Comparison of ENCODE assay signal across 8 cellular contexts in genomic region chr6:28218312-28219248, GRCh38. TPM values are rescaled to one million over a fixed set of nuclear protein-coding genes. Genes with fewer than 3 reads are reported as not detected.
DNase-seq lines count a peak whose midpoint lies in the region; ATAC-seq, FAIRE-seq and TF ChIP-seq lines count a peak whose summit lies in the region.

No MANE protein-coding gene starts in this region.

- CTCF ChIA-PET in activated CD8-positive, alpha-beta T cell treated with anti-CD3 and anti-CD28 coated beads for 36 hours (lab: Charles Lee) = no interaction called here

- no peak for TF ChIP-seq CTCF in activated CD8-positive, alpha-beta T cell treated with anti-CD3 and anti-CD28 coated beads for 36 hours (IDR thresholded peaks at IDR 0.05)
- TF ChIP-seq CTCF in foreskin fibroblast (IDR thresholded peaks at IDR 0.05; ENCODE audit: low read depth, low read length) = no peak

- H3K4me3 Mint-ChIP-seq in activated CD8-positive, alpha-beta T cell treated with anti-CD3 and anti-CD28 coated beads for 36 hours = peak overlapping the region; percentile 74
- H3K4me3 Mint-ChIP-seq in natural killer cell treated with Interleukin-12 subunit alpha and Interleukin-12 subunit beta and Interleukin-15 and Interleukin-18, amount 100 ng/mL, for 72 hours = peak overlapping the region; percentile 81

- H3K4me1 ChIP-seq in ACC112 (ENCODE audit: control insufficient read depth, insufficient read depth, low read length, unreplicated experiment) = no peaks in the 10 kb centered on the region

- no peaks in the 10 kb centered on the region for H3K36me3 ChIP-seq in ACC112 (ENCODE audit: insufficient read depth, low read length)

- peaks cover 6% of the 10 kb centered on the region for H3K4me1 Mint-ChIP-seq in activated CD8-positive, alpha-beta T cell treated with anti-CD3 and anti-CD28 coated beads for 36 hours (ENCODE audit: low read depth)
- peaks cover 0 to 3% of the 10 kb centered on the region in 2 donors for H3K4me1 Mint-ChIP-seq in natural killer cell treated with Interleukin-12 subunit alpha and Interleukin-12 subunit beta and Interleukin-15 and Interleukin-18, amount 100 ng/mL, for 72 hours (ENCODE audit: low read depth in 2 of 2)

- POLR2A ChIA-PET in activated CD8-positive, alpha-beta T cell treated with anti-CD3 and anti-CD28 coated beads for 36 hours (lab: Charles Lee) = interaction anchor here (0.6 to 1.9 kb wide), 7 partner anchors 9 to 169 kb away, joined by 3 to 5 read pairs (median 3); partner anchors contain the start of genes ZKSCAN4 and ZKSCAN8

- peaks cover 74% of the 10 kb centered on the region for H3K27me3 Mint-ChIP-seq in activated CD8-positive, alpha-beta T cell treated with anti-CD3 and anti-CD28 coated beads for 36 hours
- peaks cover 33 to 43% of the 10 kb centered on the region in 2 donors for H3K27me3 Mint-ChIP-seq in natural killer cell treated with Interleukin-12 subunit alpha and Interleukin-12 subunit beta and Interleukin-15 and Interleukin-18, amount 100 ng/mL, for 72 hours

- H3K27me3 ChIP-seq in ACC112 (ENCODE audit: insufficient read depth, low read length) = peaks cover 14% of the 10 kb centered on the region; the same call in 1 of the 2 replicates

- peaks cover 2% of the 10 kb centered on the region for H3K9me3 Mint-ChIP-seq in activated CD8-positive, alpha-beta T cell treated with anti-CD3 and anti-CD28 coated beads for 36 hours
- no peaks in the 10 kb centered on the region for H3K9me3 Mint-ChIP-seq in natural killer cell treated with Interleukin-12 subunit alpha and Interleukin-12 subunit beta and Interleukin-15 and Interleukin-18, amount 100 ng/mL, for 72 hours

- H3K27ac ChIP-seq in ACC112 (ENCODE audit: low read depth, low read length) = no peak overlapping the region

- peak overlapping the region; percentile 71 for H3K4me3 ChIP-seq in ACC112 (ENCODE audit: low read depth, low read length)
- peak overlapping the region; percentile 37 to 60 for H3K4me3 ChIP-seq in foreskin fibroblast (ENCODE audit: low read depth in 1 of 2, low read length in 2 of 2)

- FAIRE-seq in urothelium cell line (lab: Jason Lieb, UNC) = no peak

- peak; percentile 79 for ATAC-seq in HG02678 (IDR thresholded peaks at IDR 0.05; ENCODE audit: unreplicated experiment)
- peak; percentile 77 for ATAC-seq in activated CD8-positive, alpha-beta T cell treated with anti-CD3 and anti-CD28 coated beads for 36 hours
- peak; percentile 87 to 90 for ATAC-seq in natural killer cell treated with Interleukin-12 subunit alpha and Interleukin-12 subunit beta and Interleukin-15 and Interleukin-18, amount 100 ng/mL, for 72 hours

- intact Hi-C loops in activated CD8-positive, alpha-beta T cell treated with anti-CD3 and anti-CD28 coated beads for 36 hours (cut with micrococcal nuclease) = no loop called here

- H3K36me3 Mint-ChIP-seq in activated CD8-positive, alpha-beta T cell treated with anti-CD3 and anti-CD28 coated beads for 36 hours (ENCODE audit: low read depth) = no peaks in the 10 kb centered on the region
- H3K36me3 Mint-ChIP-seq in natural killer cell treated with Interleukin-12 subunit alpha and Interleukin-12 subunit beta and Interleukin-15 and Interleukin-18, amount 100 ng/mL, for 72 hours = peaks cover 5% of the 10 kb centered on the region

- no peaks in the 10 kb centered on the region for H3K79me2 ChIP-seq in ACC112 (ENCODE audit: control insufficient read depth, insufficient read depth, low read length, unreplicated experiment)

- DNase-seq in GM03348 (ENCODE audit: low spot score) (peak; percentile 92), NCI-H2171 treated with DMSO at 0.1 percent for 48 hours (lab: John Stamatoyannopoulos, UW) (peak; percentile 27), foreskin fibroblast (peak; percentile 42 to 81), urothelium cell line (ENCODE audit: low spot score) (peak; percentile 88)
- DNase-seq in activated CD8-positive, alpha-beta T cell treated with anti-CD3 and anti-CD28 coated beads for 36 hours = peak; percentile 50
- peak; percentile 71 for DNase-seq in natural killer cell treated with Interleukin-12 subunit alpha and Interleukin-12 subunit beta and Interleukin-15 and Interleukin-18, amount 100 ng/mL, for 72 hours (ENCODE audit: low spot score)

- H3K27ac Mint-ChIP-seq in activated CD8-positive, alpha-beta T cell treated with anti-CD3 and anti-CD28 coated beads for 36 hours = no peak overlapping the region
- H3K27ac Mint-ChIP-seq in natural killer cell treated with Interleukin-12 subunit alpha and Interleukin-12 subunit beta and Interleukin-15 and Interleukin-18, amount 100 ng/mL, for 72 hours = peak overlapping the region; percentile 33 to 37

- H2AFZ ChIP-seq in ACC112 (ENCODE audit: low read length, unreplicated experiment) = peak overlapping the region; percentile 95

RNA-seq across cellular contexts. Expression of gene ZSCAN9, which starts 6.5 kb away (rescaled TPM):
- total RNA-seq in activated CD8-positive, alpha-beta T cell treated with anti-CD3 and anti-CD28 coated beads for 36 hours = 1 to 10 TPM; 2.5 to 3.0 TPM
- total RNA-seq in natural killer cell treated with Interleukin-12 subunit alpha and Interleukin-12 subunit beta and Interleukin-15 and Interleukin-18, amount 100 ng/mL, for 72 hours = 10 to 100 TPM; 12.6 to 13.1 TPM

RNA-seq across cellular contexts. Expression of gene ZKSCAN4, which starts 33.5 kb away (rescaled TPM):
- 1 to 10 TPM; 3.5 to 3.6 TPM for total RNA-seq in activated CD8-positive, alpha-beta T cell treated with anti-CD3 and anti-CD28 coated beads for 36 hours
- 1 to 10 TPM; 3.3 to 4.7 TPM for total RNA-seq in natural killer cell treated with Interleukin-12 subunit alpha and Interleukin-12 subunit beta and Interleukin-15 and Interleukin-18, amount 100 ng/mL, for 72 hours

RNA-seq across cellular contexts. Expression of gene NKAPL, which starts 40.5 kb away (rescaled TPM):
- total RNA-seq in activated CD8-positive, alpha-beta T cell treated with anti-CD3 and anti-CD28 coated beads for 36 hours = not detected
- under 1 TPM in 1 of 2 donors, not detected in 1; 0.45 TPM for total RNA-seq in natural killer cell treated with Interleukin-12 subunit alpha and Interleukin-12 subunit beta and Interleukin-15 and Interleukin-18, amount 100 ng/mL, for 72 hours

RNA-seq across cellular contexts. Expression of gene ZSCAN26, which starts 48.4 kb away (rescaled TPM):
- total RNA-seq in activated CD8-positive, alpha-beta T cell treated with anti-CD3 and anti-CD28 coated beads for 36 hours = 1 to 10 TPM; 3.6 to 3.8 TPM
- 1 to 10 TPM; 6.7 to 8.3 TPM for total RNA-seq in natural killer cell treated with Interleukin-12 subunit alpha and Interleukin-12 subunit beta and Interleukin-15 and Interleukin-18, amount 100 ng/mL, for 72 hours

Comparison
In these comparisons a context has a peak if more than half of its experiments do, and no peak if none do; other contexts are left out.
1. DNase-seq: peak in every context shown above with its lines; median percentile 92 in GM03348; 88 in urothelium cell line; 71 in natural killer cell treated with Interleukin-12 subunit alpha and Interleukin-12 subunit beta and Interleukin-15 and Interleukin-18, amount 100 ng/mL, for 72 hours; 62 in foreskin fibroblast; 50 in activated CD8-positive, alpha-beta T cell treated with anti-CD3 and anti-CD28 coated beads for 36 hours; 27 in NCI-H2171 treated with DMSO at 0.1 percent for 48 hours.